In genomic region chr10:53827261-53827660, GRCh38 we compare ENCODE assay signal across 31 cellular contexts.
"Had no signal": no experiment of that assay in that cellular context is flagged by ENCODE, and none has a peak within 500 bp of the region (broad histone marks: within the 10 kb centered on the region; RNA-seq: fewer than 3 reads in every experiment).

No MANE protein-coding gene starts in this region.

- H3K4me1 ChIP-seq: adrenal gland, ascending aorta, body of pancreas, breast epithelium had no signal

- H3K27me3 ChIP-seq: adrenal gland, ascending aorta, body of pancreas, brain microvascular endothelial cell, breast epithelium, cardiac muscle cell had no signal

- H3K9me3 ChIP-seq: adrenal gland, ascending aorta, body of pancreas, breast epithelium had no signal

- H3K4me3 ChIP-seq: adrenal gland, ascending aorta, body of pancreas, breast epithelium, cardiac muscle cell had no signal

- H3K27ac ChIP-seq: adrenal gland, ascending aorta, body of pancreas, brain microvascular endothelial cell, breast epithelium, cardiac muscle cell had no signal

- DNase-seq: activated effector memory CD4-positive, alpha-beta T cell treated with anti-CD3 and anti-CD28 coated beads, Interleukin-2, amount 50 U/mL, for 16 hours; activated effector memory CD4-positive, alpha-beta T cell treated with Interleukin-2 at 50 U/mL for 16 hours; activated gamma-delta T cell; activated gamma-delta T cell treated with Interleukin-2 at 50 U/mL for 16 hours; activated naive CD4-positive, alpha-beta T cell; activated naive CD4-positive, alpha-beta T cell treated with anti-CD3 and anti-CD28 coated beads for 36 hours; activated naive CD4-positive, alpha-beta T cell treated with anti-CD3 and anti-CD28 coated beads, Interleukin-2, amount 10 ng/mL, durations not matched to agents 7 days and 5 days; activated naive CD4-positive, alpha-beta T cell treated with anti-CD3 and anti-CD28 coated beads, Interleukin-2, amount 50 U/mL, for 16 hours; activated naive CD4-positive, alpha-beta T cell treated with Interleukin-2 at 50 U/mL for 16 hours; activated naive CD8-positive, alpha-beta T cell treated with anti-CD3 and anti-CD28 coated beads for 36 hours; activated naive CD8-positive, alpha-beta T cell treated with anti-CD3 and anti-CD28 coated beads, Interleukin-2, amount 10 ng/mL, durations not matched to agents 7 days and 5 days; activated naive CD8-positive, alpha-beta T cell treated with anti-CD3 and anti-CD28 coated beads, Interleukin-2, amount 50 U/mL, for 24 hours; activated T-cell treated with anti-CD3 and anti-CD28 coated beads, Interleukin-2, amount 50 U/mL, for 1 hour; activated T-cell treated with anti-CD3 and anti-CD28 coated beads, Interleukin-2, amount 50 U/mL, for 24 hours; activated T-cell treated with anti-CD3 and anti-CD28 coated beads, Interleukin-2, amount 50 U/mL, for 4 hours; activated T-cell treated with anti-CD3 and anti-CD28 coated beads, Interleukin-2, amount 50 U/mL, for 48 hours; activated T-cell treated with anti-CD3 and anti-CD28 coated beads, Interleukin-2, amount 50 U/mL, for 72 hours; adrenal gland; amniotic stem cell; amygdala; anterior cingulate cortex; body of pancreas; brain microvascular endothelial cell; caudate nucleus; central memory CD4-positive, alpha-beta T cell; cerebellar nuclear complex had no signal

- H3K36me3 ChIP-seq: adrenal gland, ascending aorta, brain microvascular endothelial cell, breast epithelium, cardiac muscle cell had no signal

- ATAC-seq: activated naive CD4-positive, alpha-beta T cell treated with anti-CD3 and anti-CD28 coated beads, Interleukin-2, amount 50 U/mL, for 72 hours; activated naive CD8-positive, alpha-beta T cell treated with anti-CD3 and anti-CD28 coated beads, Interleukin-2, amount 50 U/mL, for 24 hours; activated T-cell treated with anti-CD3 and anti-CD28 coated beads, Interleukin-2, amount 50 U/mL, for 4 hours; activated T-cell treated with anti-CD3 and anti-CD28 coated beads, Interleukin-2, amount 50 U/mL, for 72 hours; activated T-helper 17 cell treated with anti-CD3 and anti-CD28 coated beads, Interleukin-2, amount 50 U/mL, for 72 hours; body of pancreas had no signal
